In genomic region chr7:95011156-95011928, GRCh38 we compare ENCODE assay signal across 1 cellular context.
TF ChIP-seq lines count a peak whose summit lies in the region.

No MANE protein-coding gene starts in this region.

TF ChIP-seq in endothelial cell of umbilical vein, 7 proteins besides CTCF, POLR2A, EP300 and RAD21 (continued from another document):
- TF ChIP-seq GATA2 (IDR thresholded peaks at IDR 0.05; ENCODE audit: insufficient read depth, insufficient read length, low read depth, low read length), result no peak
- TF ChIP-seq JUN (IDR thresholded peaks at IDR 0.05; ENCODE audit: borderline replicate concordance, insufficient read depth, insufficient read length, low read depth), result no peak
- no peak for TF ChIP-seq POLR2AphosphoS5 (IDR thresholded peaks at IDR 0.05; ENCODE audit: insufficient read depth, low read depth, low read length)
